17 cellular contexts compared by ENCODE assay signal in genomic region chr1:1182491-1183220, GRCh38. TPM values are rescaled to one million over a fixed set of nuclear protein-coding genes. Genes with fewer than 3 reads are reported as not detected.
A peak's percentile ranks its signal among the peaks of the same experiment; 100 is the strongest.
DNase-seq lines count a peak whose midpoint lies in the region; ATAC-seq lines count a peak whose summit lies in the region.
"Had no signal": no experiment of that assay in that cellular context is flagged by ENCODE, and none has a peak within 500 bp of the region (broad histone marks: within the 10 kb centered on the region; RNA-seq: fewer than 3 reads in every experiment).

No MANE protein-coding gene starts in this region.

- H3K36me3 ChIP-seq in CD8-positive, alpha-beta memory T cell (ENCODE audit: insufficient read depth, low read length), result no peaks in the 10 kb centered on the region

- no peaks in the 10 kb centered on the region for H3K9me3 Mint-ChIP-seq in CD8-positive, alpha-beta memory T cell
- H3K9me3 Mint-ChIP-seq: activated CD4-positive, alpha-beta T cell treated with anti-CD3 and anti-CD28 coated beads, Interleukin-2, amount 10 ng/mL, durations not matched to agents 24 days and 14 days; activated T-cell treated with anti-CD3 and anti-CD28 coated beads, Interleukin-2, amount 50 U/mL, for 4 hours had no signal

- peaks cover 1 to 7% of the 10 kb centered on the region in 2 donors for H3K27me3 Mint-ChIP-seq in CD8-positive, alpha-beta memory T cell

- H3K9me3 ChIP-seq in CD8-positive, alpha-beta memory T cell (ENCODE audit: low read length), result no peaks in the 10 kb centered on the region

- POLR2A ChIA-PET in CD8-positive, alpha-beta memory T cell (lab: Charles Lee), result no interaction called here

- no peaks in the 10 kb centered on the region for H3K36me3 Mint-ChIP-seq in CD8-positive, alpha-beta memory T cell

- peaks cover 3% of the 10 kb centered on the region for H3K27me3 ChIP-seq in CD8-positive, alpha-beta memory T cell (ENCODE audit: insufficient read depth, low read length, poor library complexity, severe bottlenecking)

- peak in 3 of 5 donors; percentile 0 to 39 (median 1) for DNase-seq in CD8-positive, alpha-beta memory T cell
- DNase-seq in UCSD-AML1 (lab: John Stamatoyannopoulos, UW; ENCODE audit: unreplicated experiment) (peak; percentile 48), left lobe of liver (ENCODE audit: low spot score) (no peak), NCI-H526 (lab: John Stamatoyannopoulos, UW) (no peak), Ammon's horn (ENCODE audit: low spot score) (no peak)
- DNase-seq in activated T-cell treated with anti-CD3 and anti-CD28 coated beads, Interleukin-2, amount 50 U/mL, for 48 hours, result no peak
- DNase-seq: activated CD4-positive, alpha-beta T cell treated with anti-CD3 and anti-CD28 coated beads, Interleukin-2, amount 10 ng/mL, durations not matched to agents 24 days and 14 days; activated T-cell treated with anti-CD3 and anti-CD28 coated beads, Interleukin-2, amount 50 U/mL, for 4 hours; amygdala; DMS53; HCEC 1CT; NCI-H1694 treated with DMSO at 0.1 percent for 48 hours; NCI-H510A; stimulated activated CD4-positive, alpha-beta T cell treated with anti-CD3 and anti-CD28 coated beads, Interleukin-2, amount 100 ng/mL, for 48 hours had no signal

- no peak overlapping the region for H3K27ac ChIP-seq in CD8-positive, alpha-beta memory T cell (ENCODE audit: low read depth, low read length)
- H3K27ac ChIP-seq: epithelial cell of prostate had no signal

- no peak overlapping the region for H3K4me3 Mint-ChIP-seq in CD8-positive, alpha-beta memory T cell
- H3K4me3 Mint-ChIP-seq: activated CD4-positive, alpha-beta T cell treated with anti-CD3 and anti-CD28 coated beads, Interleukin-2, amount 10 ng/mL, durations not matched to agents 24 days and 14 days; activated T-cell treated with anti-CD3 and anti-CD28 coated beads, Interleukin-2, amount 50 U/mL, for 4 hours had no signal

- H3K4me3 ChIP-seq in CD8-positive, alpha-beta memory T cell (ENCODE audit: low read length), result no peak overlapping the region

- CTCF ChIA-PET in CD8-positive, alpha-beta memory T cell (lab: Charles Lee), result no interaction called here

- no peaks in the 10 kb centered on the region for H3K4me1 ChIP-seq in CD8-positive, alpha-beta memory T cell (ENCODE audit: insufficient read depth, low read length)

- H3K4me1 Mint-ChIP-seq in CD8-positive, alpha-beta memory T cell, result no peaks in the 10 kb centered on the region
- H3K4me1 Mint-ChIP-seq: activated CD4-positive, alpha-beta T cell treated with anti-CD3 and anti-CD28 coated beads, Interleukin-2, amount 10 ng/mL, durations not matched to agents 24 days and 14 days had no signal

- peak; percentile 15 for ATAC-seq in left lobe of liver
- ATAC-seq: activated T-cell treated with anti-CD3 and anti-CD28 coated beads, Interleukin-2, amount 50 U/mL, for 4 hours had no signal

- H3K27ac Mint-ChIP-seq in CD8-positive, alpha-beta memory T cell, result no peak overlapping the region
- H3K27ac Mint-ChIP-seq: activated CD4-positive, alpha-beta T cell treated with anti-CD3 and anti-CD28 coated beads, Interleukin-2, amount 10 ng/mL, durations not matched to agents 24 days and 14 days had no signal

RNA-seq across cellular contexts. Expression of gene TTLL10, which starts 9.0 kb away (rescaled TPM):
- total RNA-seq in CD8-positive, alpha-beta memory T cell, result not detected
- not detected for polyA plus RNA-seq in CD8-positive, alpha-beta memory T cell
- not detected for total RNA-seq in left lobe of liver
- total RNA-seq: activated CD4-positive, alpha-beta T cell treated with anti-CD3 and anti-CD28 coated beads, Interleukin-2, amount 10 ng/mL, durations not matched to agents 24 days and 14 days; activated T-cell treated with anti-CD3 and anti-CD28 coated beads, Interleukin-2, amount 50 U/mL, for 4 hours; kidney epithelial cell had no signal

RNA-seq across cellular contexts. Expression of gene TNFRSF18, which starts 23.7 kb away (rescaled TPM):
- 10 to 100 TPM; 91.0 to 97.1 TPM for total RNA-seq in CD8-positive, alpha-beta memory T cell
- 2.0 TPM for polyA plus RNA-seq in CD8-positive, alpha-beta memory T cell
- not detected for total RNA-seq in left lobe of liver

RNA-seq across cellular contexts. Expression of gene TNFRSF4, which starts 31.3 kb away (rescaled TPM):
- 100 to 1,000 TPM; 180 to 193 TPM for total RNA-seq in CD8-positive, alpha-beta memory T cell
- polyA plus RNA-seq in CD8-positive, alpha-beta memory T cell, result 1.9 TPM
- total RNA-seq in left lobe of liver, result 0.38 TPM
- total RNA-seq: renal cortical epithelial cell had no signal

RNA-seq across cellular contexts. Expression of gene SDF4, which starts 49.1 kb away (rescaled TPM):
- 100 to 1,000 TPM; 158 to 169 TPM for total RNA-seq in CD8-positive, alpha-beta memory T cell
- polyA plus RNA-seq in CD8-positive, alpha-beta memory T cell, result 108 TPM
- 166 TPM for total RNA-seq in left lobe of liver

RNA-seq across cellular contexts. Expression of gene B3GALT6, which starts 49.4 kb away (rescaled TPM):
- 10 to 100 TPM; 23.7 to 24.1 TPM for total RNA-seq in CD8-positive, alpha-beta memory T cell
- polyA plus RNA-seq in CD8-positive, alpha-beta memory T cell, result 16.4 TPM
- 9.3 TPM for total RNA-seq in left lobe of liver

Comparison
In these comparisons a context has a peak if more than half of its experiments do, and no peak if none do; other contexts are left out.
1. DNase-seq: peak in CD8-positive, alpha-beta memory T cell (3 of 5) and UCSD-AML1 (single experiment); none in left lobe of liver (single experiment), activated T-cell treated with anti-CD3 and anti-CD28 coated beads, Interleukin-2, amount 50 U/mL, for 48 hours (0 of 2), NCI-H526 (0 of 2) and Ammon's horn (single experiment).
2. RNA of gene TNFRSF18, which starts 23.7 kb away (total RNA-seq): 91.0 to 97.1 TPM in CD8-positive, alpha-beta memory T cell; not detected in left lobe of liver (single experiment); every median in the first group is over 10 times any median in the second.
3. RNA of gene TNFRSF4, which starts 31.3 kb away (total RNA-seq): 180 to 193 TPM in CD8-positive, alpha-beta memory T cell; 0.38 TPM in left lobe of liver (single experiment); every median in the first group is over 100 times any median in the second.